In the genomic region with DNA sequence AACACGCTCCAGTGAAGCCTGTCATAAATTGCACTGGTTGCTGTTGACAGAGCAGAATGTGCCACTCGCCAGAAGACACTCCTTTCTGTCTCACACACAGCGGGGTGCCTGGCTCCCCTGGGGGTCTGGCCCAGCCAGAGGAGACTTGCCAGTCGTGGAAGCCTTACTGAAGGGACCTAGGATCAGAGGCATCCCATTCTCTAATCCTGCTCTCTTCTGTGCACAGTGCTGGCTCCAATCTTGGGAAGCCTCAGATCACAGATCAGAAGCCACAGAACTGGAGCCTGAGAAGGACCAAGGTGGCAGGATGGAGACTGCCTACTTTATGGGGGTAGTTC, we compare ENCODE assay signal across 9 cellular contexts. TPM values are rescaled to one million over a fixed set of nuclear protein-coding genes. Genes with fewer than 3 reads are reported as not detected.
A peak's percentile ranks its signal among the peaks of the same experiment; 100 is the strongest.
DNase-seq lines count a peak whose midpoint lies in the region; FAIRE-seq and TF ChIP-seq lines count a peak whose summit lies in the region.
"Had no signal": no experiment of that assay in that cellular context is flagged by ENCODE, and none has a peak within 500 bp of the region (broad histone marks: within the 10 kb centered on the region; RNA-seq: fewer than 3 reads in every experiment).

No MANE protein-coding gene starts in this region.

- H3K27ac ChIP-seq in A673 (ENCODE audit: low read depth, low read length, poor library complexity, severe bottlenecking) (no peak overlapping the region), HUES64 (ENCODE audit: low read depth, low read length) (no peak overlapping the region), mucosa of rectum (ENCODE audit: low read depth in 2 of 2, low read length in 2 of 2) (peak overlapping the region; percentile 60 to 86)

- POLR2A ChIA-PET in A673 (lab: Charles Lee; ENCODE audit: low non-redundant PET): no interaction called here

- H3K9me3 ChIP-seq in A673 (ENCODE audit: low read depth, low read length, poor library complexity, severe bottlenecking): no peaks in the 10 kb centered on the region
- no peaks in the 10 kb centered on the region for H3K9me3 ChIP-seq in HUES64 (ENCODE audit: insufficient read depth, low read depth, low read length)
- H3K9me3 ChIP-seq in mucosa of rectum (ENCODE audit: control insufficient read depth in 2 of 2, low read length in 2 of 2): no peaks in the 10 kb centered on the region

- no peak overlapping the region for H3K9ac ChIP-seq in HUES64 (ENCODE audit: low read depth, low read length)
- peak overlapping the region; percentile 61 to 89 for H3K9ac ChIP-seq in mucosa of rectum (ENCODE audit: low read depth in 1 of 2, low read length in 2 of 2)

- H3K36me3 ChIP-seq in A673 (ENCODE audit: insufficient read depth, low read length, poor library complexity, severe bottlenecking): no peaks in the 10 kb centered on the region
- H3K36me3 ChIP-seq in HUES64 (ENCODE audit: insufficient read depth, low read length): no peaks in the 10 kb centered on the region
- H3K36me3 ChIP-seq in bronchial epithelial cell (ENCODE audit: control insufficient read depth, insufficient read depth, low read length): peaks cover 4% of the 10 kb centered on the region
- peaks cover 0 to 11% of the 10 kb centered on the region in 2 donors for H3K36me3 ChIP-seq in mucosa of rectum (ENCODE audit: control insufficient read depth in 2 of 2, insufficient read depth in 2 of 2, low read length in 2 of 2)

- H3K4me3 ChIP-seq in A673 (ENCODE audit: low read depth, low read length, poor library complexity, severe bottlenecking): peak overlapping the region; percentile 74
- H3K4me3 ChIP-seq in HUES64 (ENCODE audit: low read length): peak overlapping the region; percentile 63; the same call in 1 of the 2 replicates
- H3K4me3 ChIP-seq in bronchial epithelial cell (ENCODE audit: low read depth, low read length): peak overlapping the region; percentile 67
- peak overlapping the region; percentile 76 to 77 for H3K4me3 ChIP-seq in mucosa of rectum (ENCODE audit: low read length in 2 of 2)

- H3K27me3 ChIP-seq in A673 (replicated peaks; ENCODE audit: insufficient read depth, low read depth, low read length, poor library complexity): no peaks in the 10 kb centered on the region
- H3K27me3 ChIP-seq in HUES64 (ENCODE audit: insufficient read depth, low read length): no peaks in the 10 kb centered on the region
- H3K27me3 ChIP-seq in bronchial epithelial cell (ENCODE audit: control insufficient read depth, insufficient read depth, low read length): no peaks in the 10 kb centered on the region
- H3K27me3 ChIP-seq in mucosa of rectum (ENCODE audit: control insufficient read depth in 2 of 2, insufficient read depth in 2 of 2, low read length in 2 of 2): no peaks in the 10 kb centered on the region

- peaks cover 22% of the 10 kb centered on the region for H3K4me1 ChIP-seq in A673 (ENCODE audit: insufficient read depth, low read length, poor library complexity, severe bottlenecking)
- peaks cover 17% of the 10 kb centered on the region; the same call in 1 of the 2 replicates for H3K4me1 ChIP-seq in HUES64 (ENCODE audit: insufficient read depth, low read length)
- peaks cover 36 to 38% of the 10 kb centered on the region in 2 donors for H3K4me1 ChIP-seq in mucosa of rectum (ENCODE audit: control insufficient read depth in 2 of 2, insufficient read depth in 2 of 2, low read length in 2 of 2)

- DNase-seq in A673 (ENCODE audit: low spot score) (peak; percentile 64), bronchial epithelial cell (ENCODE audit: low read depth) (no peak), GF-D8 (lab: John Stamatoyannopoulos, UW) (no peak), midbrain (lab: John Stamatoyannopoulos, UW) (no peak), GM20000 (ENCODE audit: low spot score) (no peak), GM13977 (ENCODE audit: low spot score) (no peak)
- DNase-seq: nucleus accumbens had no signal

- no peak for TF ChIP-seq CTCF in A673 (conservative IDR thresholded peaks at IDR 0.05; ENCODE audit: low read depth, low read length)
- TF ChIP-seq CTCF in bronchial epithelial cell (IDR thresholded peaks at IDR 0.05; ENCODE audit: insufficient read depth, low read length, severe bottlenecking): no peak
- TF ChIP-seq CTCF in GM20000 (IDR thresholded peaks at IDR 0.05; ENCODE audit: extremely low read depth, missing control alignments): no peak
- no peak for TF ChIP-seq CTCF in GM13977 (IDR thresholded peaks at IDR 0.05; ENCODE audit: extremely low read depth, insufficient read depth, missing control alignments)

- no peak for FAIRE-seq in bronchial epithelial cell (lab: Jason Lieb, UNC)

- in situ Hi-C loops in GM13977 (cut with MboI; ENCODE audit: low pct_unique_long_range_greater_than_20kb, low sequenced_read_pairs, unreplicated experiment): no loop called here

- 71% methylated on average over 4 of the region's 4 CpGs for WGBS in HUES64

- no TSS peak for BruUV-seq in A673 (replicated peaks; lab: Mats Ljungman, UMichigan)

- intact Hi-C loops in A673 (cut with micrococcal nuclease; ENCODE audit: unreplicated experiment): no loop called here

- CTCF ChIA-PET in A673 (lab: Charles Lee): no interaction called here

RNA-seq across cellular contexts. Expression of gene SLC9A1, which starts 1.4 kb away (rescaled TPM):
- total RNA-seq in A673 (2021): 27.0 and 30.2 TPM in 2 replicates
- polyA plus RNA-seq in HUES64 (2013, experiment 1 of 2): 17.4 TPM
- 16.9 TPM for polyA plus RNA-seq in HUES64 (2013, experiment 2 of 2)
- total RNA-seq in bronchial epithelial cell: 5.0 and 22.8 TPM in 2 replicates

Comparison
In these comparisons a context has a peak if more than half of its experiments do, and no peak if none do; other contexts are left out.
1. H3K27ac ChIP-seq: peak in mucosa of rectum (2 of 2); none in A673 (single experiment) and HUES64 (single experiment).
2. Peak in every context shown above with its lines, with median percentiles within 50 percentile points of each other: H3K4me3 ChIP-seq.